In the genomic region with DNA sequence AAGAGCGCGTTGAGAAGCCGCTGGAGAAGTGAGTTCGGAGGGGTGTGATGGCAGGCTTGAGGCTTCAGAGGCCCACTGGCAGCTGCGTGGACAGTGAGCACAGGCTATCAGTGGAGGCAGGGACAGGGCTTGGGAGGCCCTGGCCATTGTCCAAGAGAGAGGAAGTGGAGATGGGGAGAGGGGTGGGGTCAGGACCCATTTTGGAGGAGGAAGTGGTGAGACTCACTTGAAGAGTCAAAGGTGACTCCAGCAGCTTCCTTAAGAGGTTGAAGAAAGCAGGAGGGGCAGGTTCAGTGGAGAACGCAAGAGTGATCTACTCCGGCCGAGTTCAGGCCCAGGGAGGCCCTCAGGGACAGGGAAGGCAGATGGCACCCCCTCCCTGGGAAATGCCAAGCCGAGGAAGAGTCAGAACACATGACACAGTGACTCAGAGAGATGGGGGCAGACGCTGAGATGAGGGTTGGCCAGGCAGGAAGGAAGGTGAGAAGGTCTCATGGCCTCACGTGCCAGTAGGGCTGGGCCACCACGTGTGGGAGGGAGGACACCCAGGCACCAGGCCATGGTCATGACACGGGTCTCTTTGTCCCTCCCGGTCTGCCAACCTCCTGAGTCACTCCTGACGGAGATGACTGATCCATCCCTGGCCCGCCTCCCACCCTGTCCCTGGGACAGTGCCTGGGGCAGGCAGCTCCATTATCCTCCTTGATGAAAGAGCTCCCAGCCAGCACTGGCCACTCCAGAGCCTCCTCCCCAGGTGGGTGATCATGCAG, we compare ENCODE assay signal across 1 cellular context.
TF ChIP-seq lines count a peak whose summit lies in the region.

No MANE protein-coding gene starts in this region.

TF ChIP-seq in HepG2, 621 proteins besides CTCF, POLR2A, EP300 and RAD21 (continued from another document):
- TF ChIP-seq, protein P1, sequence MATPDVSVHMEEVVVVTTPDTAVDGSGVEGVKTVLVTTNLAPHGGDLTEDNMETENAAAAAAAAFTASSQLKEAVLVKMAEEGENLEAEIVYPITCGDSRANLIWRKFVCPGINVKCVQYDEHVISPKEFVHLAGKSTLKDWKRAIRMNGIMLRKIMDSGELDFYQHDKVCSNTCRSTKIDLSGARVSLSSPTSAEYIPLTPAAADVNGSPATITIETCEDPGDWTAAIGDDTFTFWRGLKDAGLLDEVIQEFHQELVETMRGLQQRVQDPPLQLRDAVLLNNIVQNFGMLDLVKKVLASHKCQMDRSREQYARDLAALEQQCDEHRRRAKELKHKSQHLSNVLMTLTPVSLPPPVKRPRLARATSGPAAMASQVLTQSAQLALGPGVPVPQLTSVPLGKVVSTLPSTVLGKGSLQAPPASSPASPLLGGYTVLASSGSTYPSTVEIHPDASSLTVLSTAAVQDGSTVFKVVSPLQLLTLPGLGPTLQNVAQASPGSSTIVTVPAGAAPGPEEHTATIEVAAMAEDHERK (CRISPR knock-in tag; IDR thresholded peaks at IDR 0.05; ENCODE audit: low read depth) = no peak
- TF ChIP-seq, protein P2, sequence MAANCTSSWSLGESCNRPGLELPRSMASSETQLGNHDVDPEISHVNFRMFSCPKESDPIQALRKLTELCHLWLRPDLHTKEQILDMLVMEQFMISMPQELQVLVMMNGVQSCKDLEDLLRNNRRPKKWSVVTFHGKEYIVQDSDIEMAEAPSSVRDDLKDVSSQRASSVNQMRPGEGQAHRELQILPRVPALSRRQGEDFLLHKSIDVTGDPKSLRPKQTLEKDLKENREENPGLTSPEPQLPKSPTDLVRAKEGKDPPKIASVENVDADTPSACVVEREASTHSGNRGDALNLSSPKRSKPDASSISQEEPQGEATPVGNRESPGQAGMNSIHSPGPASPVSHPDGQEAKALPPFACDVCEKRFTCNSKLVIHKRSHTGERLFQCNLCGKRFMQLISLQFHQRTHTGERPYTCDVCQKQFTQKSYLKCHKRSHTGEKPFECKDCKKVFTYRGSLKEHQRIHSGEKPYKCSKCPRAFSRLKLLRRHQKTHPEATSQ (CRISPR knock-in tag; IDR thresholded peaks at IDR 0.05; ENCODE audit: borderline replicate concordance) = no peak
- TF ChIP-seq SOX6 (IDR thresholded peaks at IDR 0.05) (no peak), SOX6 (CRISPR knock-in tag; IDR thresholded peaks at IDR 0.05) (peak; percentile 25; the same call in 1 of the 2 replicates), SAP130 (CRISPR knock-in tag; IDR thresholded peaks at IDR 0.05; ENCODE audit: low read depth) (peak; percentile 78), KLF15 (CRISPR knock-in tag; IDR thresholded peaks at IDR 0.05; ENCODE audit: borderline replicate concordance) (no peak), JUND (CRISPR knock-in tag; IDR thresholded peaks at IDR 0.05) (no peak), ARNTL (CRISPR knock-in tag; IDR thresholded peaks at IDR 0.05) (no peak), ZNF644 (CRISPR knock-in tag; IDR thresholded peaks at IDR 0.05; ENCODE audit: low read depth) (peak; percentile 63; the same call in 1 of the 2 replicates), CBX5 (CRISPR knock-in tag; IDR thresholded peaks at IDR 0.05; ENCODE audit: borderline replicate concordance) (peak; percentile 39; the same call in 1 of the 2 replicates), FOXP1 (IDR thresholded peaks at IDR 0.05) (no peak), FOXP1 (CRISPR knock-in tag; IDR thresholded peaks at IDR 0.05) (peak; percentile 17; the same call in 1 of the 2 replicates), ELF3 (CRISPR knock-in tag; IDR thresholded peaks at IDR 0.05) (peak; percentile 12; the same call in 1 of the 2 replicates), NCOA2 (CRISPR knock-in tag; IDR thresholded peaks at IDR 0.05) (peak; percentile 22; the same call in 1 of the 2 replicates), ZNF746 (CRISPR knock-in tag; IDR thresholded peaks at IDR 0.05) (no peak), ZNF652 (CRISPR knock-in tag; IDR thresholded peaks at IDR 0.05; ENCODE audit: borderline replicate concordance, low read depth) (no peak), NR2F6 (IDR thresholded peaks at IDR 0.05) (peak; percentile 48; the same call in 1 of the 2 replicates), NR2F6 (CRISPR knock-in tag; IDR thresholded peaks at IDR 0.05) (peak; percentile 87), ZC3H4 (CRISPR knock-in tag; IDR thresholded peaks at IDR 0.05; ENCODE audit: borderline replicate concordance) (0 out of 2 replicates have a peak, but pooled peaks have one; percentile 21), ZNF263 (CRISPR knock-in tag; IDR thresholded peaks at IDR 0.05) (no peak), FOSL2 (CRISPR knock-in tag; IDR thresholded peaks at IDR 0.05) (peak; percentile 90), SOX13 (IDR thresholded peaks at IDR 0.05) (no peak), SOX13 (CRISPR knock-in tag; conservative IDR thresholded peaks at IDR 0.05 in 1 of 2, IDR thresholded peaks at IDR 0.05 in 1 of 2) (no peak; a peak in 1 of 4 replicates), ZNF615 (CRISPR knock-in tag; IDR thresholded peaks at IDR 0.05; ENCODE audit: borderline replicate concordance) (no peak), MXD4 (CRISPR knock-in tag; IDR thresholded peaks at IDR 0.05) (no peak)
- TF ChIP-seq, protein P3, sequence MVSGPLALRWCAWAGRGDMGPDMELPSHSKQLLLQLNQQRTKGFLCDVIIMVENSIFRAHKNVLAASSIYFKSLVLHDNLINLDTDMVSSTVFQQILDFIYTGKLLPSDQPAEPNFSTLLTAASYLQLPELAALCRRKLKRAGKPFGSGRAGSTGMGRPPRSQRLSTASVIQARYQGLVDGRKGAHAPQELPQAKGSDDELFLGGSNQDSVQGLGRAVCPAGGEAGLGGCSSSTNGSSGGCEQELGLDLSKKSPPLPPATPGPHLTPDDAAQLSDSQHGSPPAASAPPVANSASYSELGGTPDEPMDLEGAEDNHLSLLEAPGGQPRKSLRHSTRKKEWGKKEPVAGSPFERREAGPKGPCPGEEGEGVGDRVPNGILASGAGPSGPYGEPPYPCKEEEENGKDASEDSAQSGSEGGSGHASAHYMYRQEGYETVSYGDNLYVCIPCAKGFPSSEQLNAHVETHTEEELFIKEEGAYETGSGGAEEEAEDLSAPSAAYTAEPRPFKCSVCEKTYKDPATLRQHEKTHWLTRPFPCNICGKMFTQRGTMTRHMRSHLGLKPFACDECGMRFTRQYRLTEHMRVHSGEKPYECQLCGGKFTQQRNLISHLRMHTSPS (CRISPR knock-in tag; IDR thresholded peaks at IDR 0.05; ENCODE audit: low read depth) = 0 out of 2 replicates have a peak, but pooled peaks have one; percentile 37
- TF ChIP-seq, protein P4, sequence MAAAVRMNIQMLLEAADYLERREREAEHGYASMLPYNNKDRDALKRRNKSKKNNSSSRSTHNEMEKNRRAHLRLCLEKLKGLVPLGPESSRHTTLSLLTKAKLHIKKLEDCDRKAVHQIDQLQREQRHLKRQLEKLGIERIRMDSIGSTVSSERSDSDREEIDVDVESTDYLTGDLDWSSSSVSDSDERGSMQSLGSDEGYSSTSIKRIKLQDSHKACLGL (CRISPR knock-in tag; IDR thresholded peaks at IDR 0.05) = 0 out of 2 replicates have a peak, but pooled peaks have one; percentile 37
- TF ChIP-seq, protein P5, sequence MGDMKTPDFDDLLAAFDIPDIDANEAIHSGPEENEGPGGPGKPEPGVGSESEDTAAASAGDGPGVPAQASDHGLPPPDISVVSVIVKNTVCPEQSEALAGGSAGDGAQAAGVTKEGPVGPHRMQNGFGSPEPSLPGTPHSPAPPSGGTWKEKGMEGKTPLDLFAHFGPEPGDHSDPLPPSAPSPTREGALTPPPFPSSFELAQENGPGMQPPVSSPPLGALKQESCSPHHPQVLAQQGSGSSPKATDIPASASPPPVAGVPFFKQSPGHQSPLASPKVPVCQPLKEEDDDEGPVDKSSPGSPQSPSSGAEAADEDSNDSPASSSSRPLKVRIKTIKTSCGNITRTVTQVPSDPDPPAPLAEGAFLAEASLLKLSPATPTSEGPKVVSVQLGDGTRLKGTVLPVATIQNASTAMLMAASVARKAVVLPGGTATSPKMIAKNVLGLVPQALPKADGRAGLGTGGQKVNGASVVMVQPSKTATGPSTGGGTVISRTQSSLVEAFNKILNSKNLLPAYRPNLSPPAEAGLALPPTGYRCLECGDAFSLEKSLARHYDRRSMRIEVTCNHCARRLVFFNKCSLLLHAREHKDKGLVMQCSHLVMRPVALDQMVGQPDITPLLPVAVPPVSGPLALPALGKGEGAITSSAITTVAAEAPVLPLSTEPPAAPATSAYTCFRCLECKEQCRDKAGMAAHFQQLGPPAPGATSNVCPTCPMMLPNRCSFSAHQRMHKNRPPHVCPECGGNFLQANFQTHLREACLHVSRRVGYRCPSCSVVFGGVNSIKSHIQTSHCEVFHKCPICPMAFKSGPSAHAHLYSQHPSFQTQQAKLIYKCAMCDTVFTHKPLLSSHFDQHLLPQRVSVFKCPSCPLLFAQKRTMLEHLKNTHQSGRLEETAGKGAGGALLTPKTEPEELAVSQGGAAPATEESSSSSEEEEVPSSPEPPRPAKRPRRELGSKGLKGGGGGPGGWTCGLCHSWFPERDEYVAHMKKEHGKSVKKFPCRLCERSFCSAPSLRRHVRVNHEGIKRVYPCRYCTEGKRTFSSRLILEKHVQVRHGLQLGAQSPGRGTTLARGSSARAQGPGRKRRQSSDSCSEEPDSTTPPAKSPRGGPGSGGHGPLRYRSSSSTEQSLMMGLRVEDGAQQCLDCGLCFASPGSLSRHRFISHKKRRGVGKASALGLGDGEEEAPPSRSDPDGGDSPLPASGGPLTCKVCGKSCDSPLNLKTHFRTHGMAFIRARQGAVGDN (CRISPR knock-in tag; IDR thresholded peaks at IDR 0.05) = peak; percentile 84
- TF ChIP-seq, protein P6, sequence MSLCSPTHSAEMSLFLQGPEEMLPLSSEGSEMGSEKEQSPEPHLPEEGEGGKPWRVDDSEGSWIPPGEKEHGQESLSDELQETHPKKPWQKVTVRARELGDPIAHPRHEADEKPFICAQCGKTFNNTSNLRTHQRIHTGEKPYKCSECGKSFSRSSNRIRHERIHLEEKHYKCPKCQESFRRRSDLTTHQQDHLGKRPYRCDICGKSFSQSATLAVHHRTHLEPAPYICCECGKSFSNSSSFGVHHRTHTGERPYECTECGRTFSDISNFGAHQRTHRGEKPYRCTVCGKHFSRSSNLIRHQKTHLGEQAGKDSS (CRISPR knock-in tag; IDR thresholded peaks at IDR 0.05; ENCODE audit: borderline replicate concordance, low read depth) = no peak
- TF ChIP-seq, protein P7, sequence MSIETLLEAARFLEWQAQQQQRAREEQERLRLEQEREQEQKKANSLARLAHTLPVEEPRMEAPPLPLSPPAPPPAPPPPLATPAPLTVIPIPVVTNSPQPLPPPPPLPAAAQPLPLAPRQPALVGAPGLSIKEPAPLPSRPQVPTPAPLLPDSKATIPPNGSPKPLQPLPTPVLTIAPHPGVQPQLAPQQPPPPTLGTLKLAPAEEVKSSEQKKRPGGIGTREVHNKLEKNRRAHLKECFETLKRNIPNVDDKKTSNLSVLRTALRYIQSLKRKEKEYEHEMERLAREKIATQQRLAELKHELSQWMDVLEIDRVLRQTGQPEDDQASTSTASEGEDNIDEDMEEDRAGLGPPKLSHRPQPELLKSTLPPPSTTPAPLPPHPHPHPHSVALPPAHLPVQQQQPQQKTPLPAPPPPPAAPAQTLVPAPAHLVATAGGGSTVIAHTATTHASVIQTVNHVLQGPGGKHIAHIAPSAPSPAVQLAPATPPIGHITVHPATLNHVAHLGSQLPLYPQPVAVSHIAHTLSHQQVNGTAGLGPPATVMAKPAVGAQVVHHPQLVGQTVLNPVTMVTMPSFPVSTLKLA (IDR thresholded peaks at IDR 0.05) = peak; percentile 63
- TF ChIP-seq, protein P8, sequence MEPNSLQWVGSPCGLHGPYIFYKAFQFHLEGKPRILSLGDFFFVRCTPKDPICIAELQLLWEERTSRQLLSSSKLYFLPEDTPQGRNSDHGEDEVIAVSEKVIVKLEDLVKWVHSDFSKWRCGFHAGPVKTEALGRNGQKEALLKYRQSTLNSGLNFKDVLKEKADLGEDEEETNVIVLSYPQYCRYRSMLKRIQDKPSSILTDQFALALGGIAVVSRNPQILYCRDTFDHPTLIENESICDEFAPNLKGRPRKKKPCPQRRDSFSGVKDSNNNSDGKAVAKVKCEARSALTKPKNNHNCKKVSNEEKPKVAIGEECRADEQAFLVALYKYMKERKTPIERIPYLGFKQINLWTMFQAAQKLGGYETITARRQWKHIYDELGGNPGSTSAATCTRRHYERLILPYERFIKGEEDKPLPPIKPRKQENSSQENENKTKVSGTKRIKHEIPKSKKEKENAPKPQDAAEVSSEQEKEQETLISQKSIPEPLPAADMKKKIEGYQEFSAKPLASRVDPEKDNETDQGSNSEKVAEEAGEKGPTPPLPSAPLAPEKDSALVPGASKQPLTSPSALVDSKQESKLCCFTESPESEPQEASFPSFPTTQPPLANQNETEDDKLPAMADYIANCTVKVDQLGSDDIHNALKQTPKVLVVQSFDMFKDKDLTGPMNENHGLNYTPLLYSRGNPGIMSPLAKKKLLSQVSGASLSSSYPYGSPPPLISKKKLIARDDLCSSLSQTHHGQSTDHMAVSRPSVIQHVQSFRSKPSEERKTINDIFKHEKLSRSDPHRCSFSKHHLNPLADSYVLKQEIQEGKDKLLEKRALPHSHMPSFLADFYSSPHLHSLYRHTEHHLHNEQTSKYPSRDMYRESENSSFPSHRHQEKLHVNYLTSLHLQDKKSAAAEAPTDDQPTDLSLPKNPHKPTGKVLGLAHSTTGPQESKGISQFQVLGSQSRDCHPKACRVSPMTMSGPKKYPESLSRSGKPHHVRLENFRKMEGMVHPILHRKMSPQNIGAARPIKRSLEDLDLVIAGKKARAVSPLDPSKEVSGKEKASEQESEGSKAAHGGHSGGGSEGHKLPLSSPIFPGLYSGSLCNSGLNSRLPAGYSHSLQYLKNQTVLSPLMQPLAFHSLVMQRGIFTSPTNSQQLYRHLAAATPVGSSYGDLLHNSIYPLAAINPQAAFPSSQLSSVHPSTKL (CRISPR knock-in tag; IDR thresholded peaks at IDR 0.05) = peak; percentile 59
- TF ChIP-seq, protein P9, sequence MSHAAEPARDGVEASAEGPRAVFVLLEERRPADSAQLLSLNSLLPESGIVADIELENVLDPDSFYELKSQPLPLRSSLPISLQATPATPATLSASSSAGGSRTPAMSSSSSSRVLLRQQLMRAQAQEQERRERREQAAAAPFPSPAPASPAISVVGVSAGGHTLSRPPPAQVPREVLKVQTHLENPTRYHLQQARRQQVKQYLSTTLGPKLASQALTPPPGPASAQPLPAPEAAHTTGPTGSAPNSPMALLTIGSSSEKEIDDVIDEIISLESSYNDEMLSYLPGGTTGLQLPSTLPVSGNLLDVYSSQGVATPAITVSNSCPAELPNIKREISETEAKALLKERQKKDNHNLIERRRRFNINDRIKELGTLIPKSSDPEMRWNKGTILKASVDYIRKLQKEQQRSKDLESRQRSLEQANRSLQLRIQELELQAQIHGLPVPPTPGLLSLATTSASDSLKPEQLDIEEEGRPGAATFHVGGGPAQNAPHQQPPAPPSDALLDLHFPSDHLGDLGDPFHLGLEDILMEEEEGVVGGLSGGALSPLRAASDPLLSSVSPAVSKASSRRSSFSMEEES (CRISPR knock-in tag; IDR thresholded peaks at IDR 0.05) = peak; percentile 87
TF ChIP-seq in HepG2: peak in this region for 42.
